25 cellular contexts compared by ENCODE assay signal in genomic region chr4:16466581-16466980, GRCh38.
"Had no signal": no experiment of that assay in that cellular context is flagged by ENCODE, and none has a peak within 500 bp of the region (broad histone marks: within the 10 kb centered on the region; RNA-seq: fewer than 3 reads in every experiment).

No MANE protein-coding gene starts in this region.

- H3K4me1 ChIP-seq: adrenal gland, body of pancreas had no signal

- H3K27me3 ChIP-seq: adrenal gland, body of pancreas, esophagus squamous epithelium had no signal

- ATAC-seq: activated CD4-positive, alpha-beta T cell treated with anti-CD3 and anti-CD28 coated beads for 36 hours; activated CD8-positive, alpha-beta memory T cell treated with anti-CD3 and anti-CD28 coated beads, Interleukin-2, amount 10 ng/mL, durations not matched to agents 7 days and 5 days; activated CD8-positive, alpha-beta T cell treated with anti-CD3 and anti-CD28 coated beads, Interleukin-2, amount 10 ng/mL, durations not matched to agents 7 days and 5 days; activated naive CD8-positive, alpha-beta T cell treated with anti-CD3 and anti-CD28 coated beads, Interleukin-2, amount 50 U/mL, for 24 hours; body of pancreas had no signal

- H3K9me3 ChIP-seq: adrenal gland, body of pancreas, esophagus squamous epithelium had no signal

- DNase-seq: activated CD4-positive, alpha-beta memory T cell treated with anti-CD3 and anti-CD28 coated beads for 36 hours; activated CD4-positive, alpha-beta T cell treated with anti-CD3 and anti-CD28 coated beads for 36 hours; activated CD4-positive, alpha-beta T cell treated with anti-CD3 and anti-CD28 coated beads, Interleukin-2, amount 10 ng/mL, durations not matched to agents 24 days and 14 days; activated CD4-positive, CD25-positive, alpha-beta regulatory T cell; activated CD4-positive, CD25-positive, alpha-beta regulatory T cell treated with anti-CD3 and anti-CD28 coated beads, Interleukin-2, amount 50 U/mL, for 72 hours; activated CD8-positive, alpha-beta memory T cell treated with anti-CD3 and anti-CD28 coated beads, Interleukin-2, amount 10 ng/mL, durations not matched to agents 7 days and 5 days; activated CD8-positive, alpha-beta memory T cell treated with anti-CD3 and anti-CD28 coated beads, Interleukin-2, amount 50 U/mL, for 4 hours; activated CD8-positive, alpha-beta T cell treated with anti-CD3 and anti-CD28 coated beads, Interleukin-2, amount 10 ng/mL, durations not matched to agents 7 days and 5 days; activated effector memory CD4-positive, alpha-beta T cell treated with anti-CD3 and anti-CD28 coated beads, Interleukin-2, amount 50 U/mL, for 16 hours; activated naive CD4-positive, alpha-beta T cell treated with anti-CD3 and anti-CD28 coated beads for 36 hours; activated naive CD8-positive, alpha-beta T cell treated with anti-CD3 and anti-CD28 coated beads for 36 hours; activated naive CD8-positive, alpha-beta T cell treated with anti-CD3 and anti-CD28 coated beads, Interleukin-2, amount 50 U/mL, for 24 hours; activated T-cell treated with anti-CD3 and anti-CD28 coated beads, Interleukin-2, amount 50 U/mL, for 1 hour; activated T-cell treated with anti-CD3 and anti-CD28 coated beads, Interleukin-2, amount 50 U/mL, for 48 hours; adrenal gland; amygdala; aorta; body of pancreas; caudate nucleus; effector CD8-positive, alpha-beta T cell; esophagus squamous epithelium; foreskin fibroblast; head of caudate nucleus; T-helper 2 cell had no signal

- H3K27ac ChIP-seq: adrenal gland, body of pancreas, epithelial cell of prostate, esophagus squamous epithelium had no signal

- H3K36me3 ChIP-seq: adrenal gland, esophagus squamous epithelium had no signal

- H3K4me3 ChIP-seq: adrenal gland, body of pancreas, esophagus squamous epithelium had no signal
